ENCODE assay signal across 10 cellular contexts in the genomic region with DNA sequence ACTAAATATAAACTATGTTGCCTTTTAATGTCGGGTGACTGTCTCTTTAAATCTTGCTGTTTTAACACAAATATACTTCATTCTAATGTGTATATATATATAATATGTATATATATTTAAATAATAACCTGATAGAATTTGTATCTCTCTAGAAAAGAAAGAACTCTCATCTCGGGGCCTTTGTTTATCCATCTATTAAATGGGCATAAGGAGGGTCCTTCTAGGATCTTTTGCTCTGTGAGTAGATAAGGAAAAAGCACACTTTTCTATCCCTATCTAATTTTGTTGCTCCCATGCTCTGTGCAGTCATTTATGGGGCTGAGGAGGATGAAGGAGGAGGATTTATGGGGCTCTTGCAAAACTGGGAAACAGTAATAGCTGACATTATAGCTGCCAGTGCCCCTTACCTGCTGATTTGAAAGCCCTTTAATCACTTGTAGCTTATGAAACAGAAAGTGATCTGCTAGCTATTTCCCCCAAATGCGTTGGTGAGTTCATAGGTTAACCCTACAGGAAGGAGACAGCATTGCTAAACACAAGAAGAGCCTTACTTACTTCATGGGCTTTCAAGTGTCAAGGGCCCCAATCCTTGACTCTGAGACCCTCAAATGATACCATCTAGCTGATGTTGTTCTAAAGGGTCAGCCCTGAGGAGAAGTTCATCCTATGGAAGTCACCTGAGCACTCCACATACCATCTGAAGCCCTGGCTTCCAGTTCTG.
DNase-seq lines count a peak whose midpoint lies in the region; ATAC-seq and TF ChIP-seq lines count a peak whose summit lies in the region.
"Had no signal": no experiment of that assay in that cellular context is flagged by ENCODE, and none has a peak within 500 bp of the region (broad histone marks: within the 10 kb centered on the region; RNA-seq: fewer than 3 reads in every experiment).

No MANE protein-coding gene starts in this region.

- peak; percentile 90 for ATAC-seq in GM19455 (IDR thresholded peaks at IDR 0.05; ENCODE audit: unreplicated experiment)
- peak; percentile 90 for ATAC-seq in HG03135 (IDR thresholded peaks at IDR 0.05; ENCODE audit: unreplicated experiment)

- TF ChIP-seq CTCF in GM12873 (IDR thresholded peaks at IDR 0.05; ENCODE audit: insufficient read depth, low read depth, low read length, missing control alignments), result peak; percentile 40

- peak; percentile 47 for DNase-seq in activated CD8-positive, alpha-beta memory T cell treated with anti-CD3 and anti-CD28 coated beads, Interleukin-2, amount 50 U/mL, for 48 hours
- DNase-seq in islet precursor cell (no peak), HCEC 1CT (no peak), DMS53 (lab: John Stamatoyannopoulos, UW) (no peak), NCI-H128 (lab: John Stamatoyannopoulos, UW; ENCODE audit: unreplicated experiment) (no peak)
- DNase-seq: NCI-H1092 treated with DMSO at 0.1 percent for 48 hours; stimulated activated CD4-positive, alpha-beta T cell treated with anti-CD3 and anti-CD28 coated beads, Interleukin-2, amount 100 ng/mL, for 48 hours had no signal
